ENCODE assay signal across 15 cellular contexts in genomic region chr1:93839756-93840155, GRCh38. TPM values are rescaled to one million over a fixed set of nuclear protein-coding genes. Genes with fewer than 3 reads are reported as not detected.
DNase-seq lines count a peak whose midpoint lies in the region; ATAC-seq, FAIRE-seq and TF ChIP-seq lines count a peak whose summit lies in the region.
"Had no signal": no experiment of that assay in that cellular context is flagged by ENCODE, and none has a peak within 500 bp of the region (broad histone marks: within the 10 kb centered on the region; RNA-seq: fewer than 3 reads in every experiment).

No MANE protein-coding gene starts in this region.

- POLR2A ChIA-PET in A549 (lab: Yijun Ruan, JAX) = no interaction called here

- TF ChIP-seq EP300 in A549 (IDR thresholded peaks at IDR 0.05) = no peak

- H3K4me3 ChIP-seq in A549 (no peak overlapping the region), mesendoderm (ENCODE audit: low read length) (no peak overlapping the region)
- H3K4me3 ChIP-seq: GM23338 had no signal

- no peak overlapping the region for H2BK120ac ChIP-seq in mesendoderm (ENCODE audit: low read depth, low read length)

- no peak overlapping the region for H3K4ac ChIP-seq in mesendoderm (ENCODE audit: low read depth, low read length)

- CTCF ChIA-PET in A549 (lab: Yijun Ruan, JAX) = interaction anchor here (0.6 to 6.3 kb wide), 3 partner anchors 14 to 364 kb away, joined by 3 to 63 read pairs (median 3); no protein-coding TSS in a partner anchor

- FAIRE-seq in A549 (lab: Jason Lieb, UNC) = no peak

- no peak overlapping the region for H2AK5ac ChIP-seq in mesendoderm (ENCODE audit: low read length)

- peak overlapping the region; percentile 61 for H2BK15ac ChIP-seq in mesendoderm (replicated peaks; ENCODE audit: low read depth)

- no peaks in the 10 kb centered on the region for H3K36me3 ChIP-seq in mesendoderm (ENCODE audit: control insufficient read depth, insufficient read depth, low read length)

- no peak overlapping the region for H4K8ac ChIP-seq in mesendoderm (ENCODE audit: low read depth, low read length)

- H3K18ac ChIP-seq in mesendoderm (ENCODE audit: low read length) = peak overlapping the region; percentile 34

- intact Hi-C loops in CD14-positive monocyte (cut with micrococcal nuclease) = loop anchor here (10.0 kb wide), 5 partner anchors 205 to 535 kb away; partner anchors contain the start of gene DR1 (in 1 of the 2)

- peaks cover 17% of the 10 kb centered on the region for H3K4me1 ChIP-seq in A549
- no peaks in the 10 kb centered on the region for H3K4me1 ChIP-seq in mesendoderm (ENCODE audit: control insufficient read depth, low read depth, low read length)

- peak overlapping the region; percentile 8 for H4K5ac ChIP-seq in mesendoderm (ENCODE audit: low read length)

- H3K4me1 Mint-ChIP-seq in CD14-positive monocyte = peaks cover 31% of the 10 kb centered on the region
- no peaks in the 10 kb centered on the region for H3K4me1 Mint-ChIP-seq in activated T-helper 17 cell treated with anti-CD3 and anti-CD28 coated beads, Interleukin-2, amount 50 U/mL, for 72 hours

- no peak for TF ChIP-seq RAD21 in A549 (conservative IDR thresholded peaks at IDR 0.05 in 1 of 2, IDR thresholded peaks at IDR 0.05 in 1 of 2)

- peak overlapping the region; percentile 28 to 50; a peak in 4 of 6 replicates for H3K27ac ChIP-seq in A549
- no peak overlapping the region for H3K27ac ChIP-seq in mesendoderm (ENCODE audit: low read depth, low read length)

- no peak overlapping the region for H3K4me3 Mint-ChIP-seq in CD14-positive monocyte
- H3K4me3 Mint-ChIP-seq in activated T-helper 17 cell treated with anti-CD3 and anti-CD28 coated beads, Interleukin-2, amount 50 U/mL, for 72 hours = no peak overlapping the region
- H3K4me3 Mint-ChIP-seq: CD8-positive, alpha-beta T cell; GM23338 had no signal

- H3K79me1 ChIP-seq in mesendoderm (ENCODE audit: low read length) = no peaks in the 10 kb centered on the region

- no peak for TF ChIP-seq POLR2A in A549 (IDR thresholded peaks at IDR 0.05; ENCODE audit: low read length)

- peak overlapping the region; percentile 34; the same call in 1 of the 3 replicates for H3K4me2 ChIP-seq in A549
- H3K4me2 ChIP-seq in mesendoderm (ENCODE audit: low read length) = no peak overlapping the region
- H3K4me2 ChIP-seq: GM23338 had no signal

- no peak overlapping the region for H3K23ac ChIP-seq in mesendoderm (ENCODE audit: low read length)

- no peak overlapping the region for H3K56ac ChIP-seq in mesendoderm (ENCODE audit: low read length)

- H3K36me3 Mint-ChIP-seq in CD14-positive monocyte = peaks cover 0 to 3% of the 10 kb centered on the region in 2 donors
- H3K36me3 Mint-ChIP-seq in activated T-helper 17 cell treated with anti-CD3 and anti-CD28 coated beads, Interleukin-2, amount 50 U/mL, for 72 hours (ENCODE audit: low read depth) = no peaks in the 10 kb centered on the region

- no peaks in the 10 kb centered on the region for H3K27me3 ChIP-seq in mesendoderm (ENCODE audit: insufficient read depth, low read length, poor library complexity)

- peaks cover 9 to 19% (median 17%) of the 10 kb centered on the region in 7 donors for H3K9me3 Mint-ChIP-seq in CD14-positive monocyte
- H3K9me3 Mint-ChIP-seq in activated T-helper 17 cell treated with anti-CD3 and anti-CD28 coated beads, Interleukin-2, amount 50 U/mL, for 72 hours = no peaks in the 10 kb centered on the region
- H3K9me3 Mint-ChIP-seq: CD8-positive, alpha-beta T cell had no signal

- no peaks in the 10 kb centered on the region for H3K27me3 Mint-ChIP-seq in CD14-positive monocyte (ENCODE audit: low read depth in 3 of 3)
- no peaks in the 10 kb centered on the region for H3K27me3 Mint-ChIP-seq in activated T-helper 17 cell treated with anti-CD3 and anti-CD28 coated beads, Interleukin-2, amount 50 U/mL, for 72 hours

- H3K27ac Mint-ChIP-seq in CD14-positive monocyte = peak overlapping the region in 5 of 7 donors; percentile 21 to 89 (median 36)
- H3K27ac Mint-ChIP-seq in activated T-helper 17 cell treated with anti-CD3 and anti-CD28 coated beads, Interleukin-2, amount 50 U/mL, for 72 hours = no peak overlapping the region
- H3K27ac Mint-ChIP-seq: CD8-positive, alpha-beta T cell; GM23338 had no signal

- H3K9me3 ChIP-seq in A549 = no peaks in the 10 kb centered on the region

- H3K79me2 ChIP-seq in mesendoderm (ENCODE audit: control insufficient read depth, insufficient read depth, low read length) = no peaks in the 10 kb centered on the region

- ATAC-seq in A549 = no peak
- ATAC-seq in activated T-helper 17 cell treated with anti-CD3 and anti-CD28 coated beads, Interleukin-2, amount 50 U/mL, for 72 hours (replicated peaks) = peak; percentile 54
- no peak for ATAC-seq in GM21367 (IDR thresholded peaks at IDR 0.05; ENCODE audit: unreplicated experiment)
- ATAC-seq in GM19463 (IDR thresholded peaks at IDR 0.05; ENCODE audit: unreplicated experiment) = no peak
- ATAC-seq: CD8-positive, alpha-beta T cell; GM23338; HCT116 had no signal

- DNase-seq in A549 (ENCODE audit: low read depth in 1 of 2, low spot score in 1 of 2) (no peak), CD14-positive monocyte (ENCODE audit: low spot score) (no peak), mesendoderm (no peak)
- no peak for DNase-seq in stimulated activated CD4-positive, alpha-beta T cell treated with anti-CD3 and anti-CD28 coated beads, Interleukin-15, amount 100 ng/mL, for 24 hours
- DNase-seq: CD8-positive, alpha-beta T cell; KBM-7; NCI-H1417 treated with DMSO at 0.1 percent for 48 hours; NCI-H2029; NCI-H2171 treated with DMSO at 0.1 percent for 48 hours; NCI-H774 had no signal

- no peak overlapping the region for H3K9ac ChIP-seq in mesendoderm (ENCODE audit: low read length)

- WGBS in A549 (ENCODE audit: missing lambda C conversion rate) = 83% methylated on average over 2 of the region's 2 CpGs
- WGBS in mesendoderm (ENCODE audit: extremely low coverage, insufficient coverage, low lambda C conversion rate) = no CpG with 5 or more reads among the region's 2 CpGs

- TF ChIP-seq CTCF in A549 (IDR thresholded peaks at IDR 0.05) = no peak
- no peak for TF ChIP-seq CTCF in CD14-positive monocyte (IDR thresholded peaks at IDR 0.05)

- no peak overlapping the region for H2BK5ac ChIP-seq in mesendoderm (ENCODE audit: low read length)

TF ChIP-seq in A549, 52 proteins besides CTCF, POLR2A, EP300 and RAD21:
- TF ChIP-seq CBX2 (IDR thresholded peaks at IDR 0.05; ENCODE audit: borderline replicate concordance, low read depth) (no peak), CBX8 (IDR thresholded peaks at IDR 0.05) (no peak), REST (IDR thresholded peaks at IDR 0.05) (no peak), ATOH8 (CRISPR knock-in tag; IDR thresholded peaks at IDR 0.05; ENCODE audit: low read depth) (no peak), HOXB13 (CRISPR knock-in tag; IDR thresholded peaks at IDR 0.05; ENCODE audit: low read depth) (no peak), ZC3H11A (IDR thresholded peaks at IDR 0.05) (no peak), JUNB (IDR thresholded peaks at IDR 0.05) (no peak), PHF8 (IDR thresholded peaks at IDR 0.05; ENCODE audit: borderline replicate concordance, low read depth) (no peak)

RNA-seq across cellular contexts. Expression of gene DNTTIP2, which starts 39.2 kb away (rescaled TPM):
- polyA plus RNA-seq in A549 (2011; rRNA removed) = 41.5 and 45.7 TPM in 2 replicates
- 5.4 and 7.7 TPM in 2 replicates for polyA plus RNA-seq in A549 (2012; cell fraction: cytosol; rRNA removed)
- 7.1 and 7.9 TPM in 2 replicates for polyA plus RNA-seq in A549 (2012; cell fraction: nucleus; rRNA removed)
- 39.1 to 42.0 TPM (median 40.6 TPM) in 3 replicates for polyA plus RNA-seq in A549 (2017; fragmentation: RNase III; extraction: RNeasy Plus Mini Kit Qiagen cat#74134 plus additional on column Dnase treatment)
- polyA minus RNA-seq in A549 (2011; rRNA and poly(A)+ RNA removed) = 18.8 and 19.2 TPM in 2 replicates
- 10 to 100 TPM; 42.1 to 68.8 TPM for polyA plus RNA-seq in CD14-positive monocyte
- total RNA-seq in activated T-helper 17 cell treated with anti-CD3 and anti-CD28 coated beads, Interleukin-2, amount 50 U/mL, for 72 hours = 10 to 100 TPM; 62.9 to 79.5 TPM
- polyA plus RNA-seq in mesendoderm (2013, experiment 1 of 2) = 132 TPM
- 129 TPM for polyA plus RNA-seq in mesendoderm (2013, experiment 2 of 2)
